In genomic region chr19:36687214-36688056, GRCh38 we compare ENCODE assay signal across 8 cellular contexts. TPM values are rescaled to one million over a fixed set of nuclear protein-coding genes. Genes with fewer than 3 reads are reported as not detected.
DNase-seq lines count a peak whose midpoint lies in the region; ATAC-seq and TF ChIP-seq lines count a peak whose summit lies in the region.

Gene ZNF567 (plus strand): TSS chr19:36687612. CDS start chr19:36694868, 7,256 bp downstream.

- H3K9me3 Mint-ChIP-seq in endodermal cell = peaks cover 31% of the 10 kb centered on the region

- peaks cover 10% of the 10 kb centered on the region for H3K4me1 Mint-ChIP-seq in endodermal cell

- peak; percentile 49 for TF ChIP-seq CTCF in endodermal cell (conservative IDR thresholded peaks at IDR 0.05)

- no peaks in the 10 kb centered on the region for H3K27me3 Mint-ChIP-seq in endodermal cell (ENCODE audit: insufficient read depth)

- ATAC-seq in GM19468 (IDR thresholded peaks at IDR 0.05; ENCODE audit: extremely low read depth, unreplicated experiment) = peak; percentile 59

- peak within 1 kb of the TSS; percentile 5 for H3K4ac ChIP-seq in mesendoderm (ENCODE audit: low read depth, low read length)

- H3K27ac Mint-ChIP-seq in endodermal cell = peak within 1 kb of the TSS; percentile 99

- no peak within 1 kb of the TSS for H4K5ac ChIP-seq in mesendoderm (ENCODE audit: low read length)

- no peak within 1 kb of the TSS for H3K23ac ChIP-seq in mesendoderm (ENCODE audit: low read length)

- peaks cover 18% of the 10 kb centered on the region for H3K79me2 ChIP-seq in mesendoderm (ENCODE audit: control insufficient read depth, insufficient read depth, low read length)

- H3K36me3 ChIP-seq in endodermal cell (ENCODE audit: control insufficient read depth, insufficient read depth, low read length) (peaks cover 39% of the 10 kb centered on the region), mesendoderm (ENCODE audit: control insufficient read depth, insufficient read depth, low read length) (no peaks in the 10 kb centered on the region)

- H3K27me3 ChIP-seq in endodermal cell (ENCODE audit: control insufficient read depth, insufficient read depth, low read length, poor library complexity, severe bottlenecking) (no peaks in the 10 kb centered on the region), mesendoderm (ENCODE audit: insufficient read depth, low read length, poor library complexity) (no peaks in the 10 kb centered on the region)

- H2BK15ac ChIP-seq in mesendoderm (replicated peaks; ENCODE audit: low read depth) = no peak within 1 kb of the TSS

- peak within 1 kb of the TSS; percentile 98 for H3K56ac ChIP-seq in mesendoderm (ENCODE audit: low read length)

- peak within 1 kb of the TSS; percentile 96 for H3K4me2 ChIP-seq in mesendoderm (ENCODE audit: low read length)

- WGBS in endodermal cell (ENCODE audit: insufficient coverage in 1 of 2, insufficient read length in 1 of 2), 2 experiments = 1% methylated on average over 19 to 69 of the region's 69 CpGs
- no CpG with 5 or more reads among the region's 69 CpGs for WGBS in mesendoderm (ENCODE audit: extremely low coverage, insufficient coverage, low lambda C conversion rate)

- H3K36me3 Mint-ChIP-seq in endodermal cell (ENCODE audit: low read depth) = peaks cover 52% of the 10 kb centered on the region

- H2AK5ac ChIP-seq in mesendoderm (ENCODE audit: low read length) = no peak within 1 kb of the TSS

- DNase-seq in CMK (ENCODE audit: low read depth) = peak; percentile 94
- DNase-seq in HS-5 (ENCODE audit: low read depth) = peak; percentile 67
- peak; percentile 96 for DNase-seq in NOMO-1 treated with DMSO at 0.1 percent for 48 hours (lab: John Stamatoyannopoulos, UW; ENCODE audit: unreplicated experiment)
- peak; percentile 96 for DNase-seq in activated CD8-positive, alpha-beta memory T cell treated with anti-CD3 and anti-CD28 coated beads, Interleukin-2, amount 50 U/mL, for 1 hour (ENCODE audit: extremely low read depth)
- peak; percentile 99 for DNase-seq in endodermal cell
- peak; percentile 98 for DNase-seq in mesendoderm
- DNase-seq in stimulated activated CD8-positive, alpha-beta memory T cell treated with anti-CD3 and anti-CD28 coated beads, Interleukin-12 subunit alpha, Interleukin-12 subunit beta, amount 100 ng/mL, for 4 hours (ENCODE audit: low read depth) = peak; percentile 99

- H3K4me1 ChIP-seq in endodermal cell (ENCODE audit: control insufficient read depth, insufficient read depth, low read length) (no peaks in the 10 kb centered on the region), mesendoderm (ENCODE audit: control insufficient read depth, low read depth, low read length) (no peaks in the 10 kb centered on the region)

- H3K27ac ChIP-seq in endodermal cell (ENCODE audit: low read depth, low read length) (no peak within 1 kb of the TSS), mesendoderm (ENCODE audit: low read depth, low read length) (peak within 1 kb of the TSS; percentile 38)

- H3K79me1 ChIP-seq in mesendoderm (ENCODE audit: low read length) = peaks cover 6% of the 10 kb centered on the region

- no peak within 1 kb of the TSS for H2BK120ac ChIP-seq in mesendoderm (ENCODE audit: low read depth, low read length)

- no peak within 1 kb of the TSS for H4K8ac ChIP-seq in mesendoderm (ENCODE audit: low read depth, low read length)

- no peak within 1 kb of the TSS for H2BK5ac ChIP-seq in mesendoderm (ENCODE audit: low read length)

- H3K9ac ChIP-seq in endodermal cell (ENCODE audit: extremely low read depth, low read length, poor library complexity, severe bottlenecking) (peak within 1 kb of the TSS; percentile 90), mesendoderm (ENCODE audit: low read length) (peak within 1 kb of the TSS; percentile 92)

- no peak within 1 kb of the TSS for H3K18ac ChIP-seq in mesendoderm (ENCODE audit: low read length)

- peaks cover 38% of the 10 kb centered on the region for H3K9me3 ChIP-seq in endodermal cell (ENCODE audit: control insufficient read depth, low read length)

- H3K4me3 ChIP-seq in endodermal cell (ENCODE audit: low read length) = peak within 1 kb of the TSS; percentile 99
- H3K4me3 ChIP-seq in mesendoderm (ENCODE audit: low read length) = peak within 1 kb of the TSS; percentile 98

- peak within 1 kb of the TSS; percentile 99 for H3K4me3 Mint-ChIP-seq in endodermal cell

RNA-seq across cellular contexts. Expression of gene ZNF567, which starts in this region (rescaled TPM):
- total RNA-seq in endodermal cell = 10 to 100 TPM; 14.3 to 17.2 TPM
- 14.5 TPM for polyA plus RNA-seq in endodermal cell (2013, experiment 1 of 2)
- 13.5 TPM for polyA plus RNA-seq in endodermal cell (2013, experiment 2 of 2)
- polyA plus RNA-seq in mesendoderm (2013, experiment 1 of 2) = 12.3 TPM
- 12.2 TPM for polyA plus RNA-seq in mesendoderm (2013, experiment 2 of 2)
